In genomic region chr11:77253690-77254089, GRCh38 we compare ENCODE assay signal across 34 cellular contexts. TPM values are rescaled to one million over a fixed set of nuclear protein-coding genes. Genes with fewer than 3 reads are reported as not detected.
"Had no signal": no experiment of that assay in that cellular context is flagged by ENCODE, and none has a peak within 500 bp of the region (broad histone marks: within the 10 kb centered on the region; RNA-seq: fewer than 3 reads in every experiment).

No MANE protein-coding gene starts in this region.

- H3K27ac Mint-ChIP-seq: immature natural killer cell; naive thymus-derived CD4-positive, alpha-beta T cell; natural killer cell treated with Interleukin-12 subunit alpha and Interleukin-12 subunit beta and Interleukin-15 and Interleukin-18, amount 100 ng/mL, for 72 hours; progenitor cell of endocrine pancreas; stimulated activated naive B cell treated with anti-CD40 and anti-IgM and Interleukin-4, amounts not matched to agents 10 μg/mL and 1 μg/mL and 100 μg/mL, for 72 hours had no signal

- H3K4me1 ChIP-seq: heart left ventricle, lower lobe of right lung, right atrium auricular region, suprapubic skin, tibial artery, upper lobe of right lung, uterus had no signal

- H3K4me3 Mint-ChIP-seq: immature natural killer cell; naive thymus-derived CD4-positive, alpha-beta T cell; natural killer cell treated with Interleukin-12 subunit alpha and Interleukin-12 subunit beta and Interleukin-15 and Interleukin-18, amount 100 ng/mL, for 72 hours; stimulated activated naive B cell treated with anti-CD40 and anti-IgM and Interleukin-4, amounts not matched to agents 10 μg/mL and 1 μg/mL and 100 μg/mL, for 72 hours had no signal

- DNase-seq: heart left ventricle; hypothalamus; immature natural killer cell; left ventricle myocardium superior; lower lobe of right lung; mesendoderm; midbrain; mucosa of descending colon; naive thymus-derived CD4-positive, alpha-beta T cell; ovary; stimulated activated CD4-positive, alpha-beta T cell treated with anti-CD3 and anti-CD28 coated beads, Interleukin-12 subunit alpha, Interleukin-12 subunit beta, amount 100 ng/mL, for 4 hours; stimulated activated CD4-positive, alpha-beta T cell treated with anti-CD3 and anti-CD28 coated beads, Interleukin-15, amount 100 ng/mL, for 24 hours; stimulated activated CD4-positive, alpha-beta T cell treated with anti-CD3 and anti-CD28 coated beads, Interleukin-2, amount 100 ng/mL, for 24 hours; stimulated activated CD4-positive, alpha-beta T cell treated with anti-CD3 and anti-CD28 coated beads, Interleukin-4, amount 100 ng/mL, for 1 hour; stimulated activated naive B cell treated with anti-CD40 and anti-IgM and Interleukin-4, amounts not matched to agents 10 μg/mL and 1 μg/mL and 100 μg/mL, for 72 hours; stimulated activated naive CD8-positive, alpha-beta T cell treated with anti-CD3 and anti-CD28 coated beads, Interleukin-15, Interleukin-2, amounts not matched to agents 100 U/mL and 50 U/mL, for 24 hours; stomach; tibial artery; trophoblast cell; upper lobe of right lung; uterus had no signal

- H3K27ac ChIP-seq: heart left ventricle, lower lobe of right lung, ovary, right atrium auricular region, skin epidermis, suprapubic skin, thoracic aorta, tibial artery, upper lobe of right lung, uterus had no signal

- H3K36me3 ChIP-seq: heart left ventricle, lower lobe of right lung, ovary, right atrium auricular region, stomach, suprapubic skin, thoracic aorta, tibial artery, upper lobe of right lung, uterus had no signal

- H3K27me3 Mint-ChIP-seq: progenitor cell of endocrine pancreas had no signal

- H3K4me3 ChIP-seq: heart left ventricle, lower lobe of right lung, mucosa of descending colon, ovary, right atrium auricular region, skin epidermis, stomach, suprapubic skin, thoracic aorta, tibial artery, upper lobe of right lung, uterus had no signal

- H3K4me1 Mint-ChIP-seq: immature natural killer cell; naive thymus-derived CD4-positive, alpha-beta T cell; stimulated activated naive B cell treated with anti-CD40 and anti-IgM and Interleukin-4, amounts not matched to agents 10 μg/mL and 1 μg/mL and 100 μg/mL, for 72 hours had no signal

- H3K27me3 ChIP-seq: ovary, right atrium auricular region, stomach, suprapubic skin, upper lobe of right lung, uterus had no signal

- FAIRE-seq: islet of Langerhans had no signal

- H3K9me3 ChIP-seq: lower lobe of right lung, ovary, suprapubic skin, tibial artery, upper lobe of right lung had no signal

- ATAC-seq: heart left ventricle; left ventricle myocardium superior; lower lobe of right lung; naive thymus-derived CD4-positive, alpha-beta T cell; natural killer cell treated with Interleukin-12 subunit alpha and Interleukin-12 subunit beta and Interleukin-15 and Interleukin-18, amount 100 ng/mL, for 72 hours; sciatic nerve; stimulated activated naive B cell treated with anti-CD40 and anti-IgM and Interleukin-4, amounts not matched to agents 10 μg/mL and 1 μg/mL and 100 μg/mL, for 72 hours; stimulated activated naive CD8-positive, alpha-beta T cell treated with anti-CD3 and anti-CD28 coated beads, Interleukin-15, Interleukin-2, amounts not matched to agents 100 U/mL and 50 U/mL, for 24 hours; upper lobe of right lung had no signal

- H3K36me3 Mint-ChIP-seq: immature natural killer cell; naive thymus-derived CD4-positive, alpha-beta T cell had no signal

RNA-seq across cellular contexts. Expression of gene GDPD4, which starts 47.8 kb away (rescaled TPM):
- total RNA-seq: heart left ventricle; left ventricle myocardium superior; lower lobe of right lung; myocyte; naive thymus-derived CD4-positive, alpha-beta T cell; natural killer cell treated with Interleukin-12 subunit alpha and Interleukin-12 subunit beta and Interleukin-15 and Interleukin-18, amount 100 ng/mL, for 72 hours; omental fat pad; ovary; progenitor cell of endocrine pancreas; pulmonary artery endothelial cell; renal cortical epithelial cell; right atrium auricular region; sciatic nerve; stomach; suprapubic skin; thoracic aorta; upper lobe of right lung had no signal
- polyA plus RNA-seq: immature natural killer cell; naive thymus-derived CD4-positive, alpha-beta T cell; neural cell had no signal
